ENCODE assay signal across 7 cellular contexts in genomic region chr7:152095771-152096170, GRCh38.
"Had no signal": no experiment of that assay in that cellular context is flagged by ENCODE, and none has a peak within 500 bp of the region (broad histone marks: within the 10 kb centered on the region; RNA-seq: fewer than 3 reads in every experiment).

No MANE protein-coding gene starts in this region.

- H3K4me3 ChIP-seq: GM12878 had no signal

- DNase-seq: GDM1, GF-D8 had no signal

- ATAC-seq: GM12878 had no signal

- FAIRE-seq: GM12878, GM12891, GM12892, GM18507, GM19239 had no signal
